In the genomic region with DNA sequence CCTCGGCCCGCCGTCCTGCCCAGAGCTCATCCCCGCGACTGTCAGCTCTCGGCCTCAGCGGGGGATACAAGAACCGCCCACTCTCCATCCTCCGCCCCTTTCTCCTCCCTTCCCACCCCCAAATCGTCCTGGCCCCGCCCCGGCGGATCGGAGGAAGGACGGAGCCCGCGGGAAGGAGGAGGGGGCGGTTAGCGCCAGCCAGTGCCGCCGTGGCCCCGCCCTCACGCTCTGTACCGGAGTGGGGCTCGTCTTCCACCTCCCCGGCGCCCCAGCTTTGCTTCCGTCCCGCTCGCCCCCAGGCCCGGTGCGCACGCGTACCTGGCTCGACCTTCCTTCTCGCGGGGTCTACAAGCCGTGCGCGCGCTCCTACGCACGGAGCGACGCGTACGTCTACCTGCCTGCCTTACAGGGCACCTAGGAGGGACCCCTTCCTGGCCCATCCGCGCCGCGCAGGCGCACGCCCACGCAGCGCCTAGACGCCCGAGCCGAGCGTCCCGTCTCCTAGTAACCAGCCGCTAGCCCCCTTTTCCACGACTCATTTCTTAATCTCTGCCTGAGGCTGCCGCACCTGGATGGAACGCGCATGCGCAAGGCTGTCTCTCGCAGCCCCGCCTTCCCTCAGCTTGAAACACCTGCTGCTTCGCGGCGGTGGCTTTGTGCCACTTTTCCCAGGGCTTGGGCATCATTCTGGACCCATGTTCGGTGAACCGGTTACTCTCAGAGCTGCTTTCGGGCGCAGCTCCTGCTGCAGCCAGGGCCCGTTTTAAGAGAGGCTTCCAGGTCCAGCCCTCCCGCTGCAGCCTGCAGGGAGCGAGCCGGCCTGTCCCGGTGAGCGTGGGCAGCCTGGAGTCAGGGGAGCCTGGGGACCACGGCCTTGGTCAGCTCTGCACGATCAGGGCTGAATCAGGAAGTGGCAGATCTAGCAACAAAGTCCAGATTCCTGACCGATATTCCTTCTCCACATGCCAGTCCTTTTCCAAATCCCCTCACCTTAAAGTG, we compare ENCODE assay signal across 8 cellular contexts. TPM values are rescaled to one million over a fixed set of nuclear protein-coding genes. Genes with fewer than 3 reads are reported as not detected.
A peak's percentile ranks its signal among the peaks of the same experiment; 100 is the strongest.
DNase-seq lines count a peak whose midpoint lies in the region; ATAC-seq and FAIRE-seq lines count a peak whose summit lies in the region.

A gene with protein sequence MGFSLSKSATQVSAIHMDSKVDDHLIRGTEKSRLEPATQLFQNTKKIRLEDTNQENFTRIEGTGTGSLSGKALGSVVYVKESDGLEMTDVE (plus strand): TSS at position 598 of the 999 bp plus-strand sequence. CDS start 8,852 bp downstream, outside the sequence.

- peak within 1 kb of the TSS; percentile 47 for H3K27ac ChIP-seq in mesenchymal stem cell (ENCODE audit: low read length, poor library complexity, severe bottlenecking)

- peak within 1 kb of the TSS in 1 of 2 experiments; percentile 47 for H3K23ac ChIP-seq in mesenchymal stem cell (ENCODE audit: low read length in 2 of 2)

- peaks cover 20% of the 10 kb centered on the region for H3K36me3 Mint-ChIP-seq in effector memory CD8-positive, alpha-beta T cell (ENCODE audit: insufficient read depth)

- H3K14ac ChIP-seq in mesenchymal stem cell (ENCODE audit: low read length in 2 of 2): peak within 1 kb of the TSS in 1 of 2 experiments; percentile 94

- no peak within 1 kb of the TSS for H2BK120ac ChIP-seq in mesenchymal stem cell (ENCODE audit: low read depth, low read length)

- no peaks in the 10 kb centered on the region for H3K27me3 Mint-ChIP-seq in effector memory CD8-positive, alpha-beta T cell

- peak within 1 kb of the TSS in 1 of 2 experiments; percentile 86 for H3K4ac ChIP-seq in mesenchymal stem cell (ENCODE audit: low read depth in 1 of 2, low read length in 2 of 2)

- H2BK15ac ChIP-seq in mesenchymal stem cell (ENCODE audit: low read depth, poor library complexity, severe bottlenecking): peak within 1 kb of the TSS; percentile 44

- peak within 1 kb of the TSS; percentile 64 to 98 for H3K18ac ChIP-seq in mesenchymal stem cell (ENCODE audit: low read depth in 1 of 2, low read length in 2 of 2)

- no peaks in the 10 kb centered on the region for H3K27me3 ChIP-seq in mesenchymal stem cell (ENCODE audit: control insufficient read depth in 1 of 2, insufficient read depth in 1 of 2, low read length in 2 of 2)

- 2% methylated on average over 84 of the region's 84 CpGs for WGBS in mesenchymal stem cell

- H2BK5ac ChIP-seq in mesenchymal stem cell (ENCODE audit: low read depth, low read length, poor library complexity, severe bottlenecking): no peak within 1 kb of the TSS

- peaks cover 4 to 7% of the 10 kb centered on the region in 2 donors for H3K4me1 Mint-ChIP-seq in effector memory CD8-positive, alpha-beta T cell (ENCODE audit: low read depth in 2 of 2)

- peak; percentile 85 for ATAC-seq in GM21390 (IDR thresholded peaks at IDR 0.05; ENCODE audit: unreplicated experiment)
- ATAC-seq in effector memory CD8-positive, alpha-beta T cell (replicated peaks): peak; percentile 83

- H3K27ac Mint-ChIP-seq in effector memory CD8-positive, alpha-beta T cell: peak within 1 kb of the TSS; percentile 97

- H3K4me3 Mint-ChIP-seq in effector memory CD8-positive, alpha-beta T cell: peak within 1 kb of the TSS; percentile 93 to 98

- peak within 1 kb of the TSS; percentile 89 for H3K4me3 ChIP-seq in mesenchymal stem cell (ENCODE audit: insufficient read depth in 1 of 2, low read depth in 1 of 2, low read length in 2 of 2)

- no peaks in the 10 kb centered on the region for H3K79me1 ChIP-seq in mesenchymal stem cell (replicated peaks; ENCODE audit: low read length, poor library complexity, severe bottlenecking)

- peak within 1 kb of the TSS in 1 of 2 experiments; percentile 77 for H2BK12ac ChIP-seq in mesenchymal stem cell (ENCODE audit: low read length in 2 of 2)

- peak within 1 kb of the TSS; percentile 92 for H3K4me2 ChIP-seq in mesenchymal stem cell (ENCODE audit: low read length, poor library complexity, severe bottlenecking)

- peak within 1 kb of the TSS; percentile 85 for H3K9ac ChIP-seq in mesenchymal stem cell (ENCODE audit: low read length)

- peak within 1 kb of the TSS; percentile 77 for H4K8ac ChIP-seq in mesenchymal stem cell (ENCODE audit: low read length)

- H2AK5ac ChIP-seq in mesenchymal stem cell (ENCODE audit: low read length, severe bottlenecking): no peak within 1 kb of the TSS

- no peaks in the 10 kb centered on the region for H3K9me3 ChIP-seq in mesenchymal stem cell (ENCODE audit: control insufficient read depth, low read length)

- FAIRE-seq in HTR-8/SVneo (lab: Jason Lieb, UNC): peak; percentile 95

- DNase-seq in COR-L47 (lab: John Stamatoyannopoulos, UW) (peak; percentile 97), HTR-8/SVneo (ENCODE audit: insufficient read length, low spot score) (peak; percentile 95), NOMO-1 (lab: John Stamatoyannopoulos, UW; ENCODE audit: unreplicated experiment in 2 of 2) (peak; percentile 88 to 94), mesenchymal stem cell (peak; percentile 88)
- peak; percentile 88 to 95 (median 89) for DNase-seq in activated CD8-positive, alpha-beta memory T cell treated with anti-CD3 and anti-CD28 coated beads for 48 hours (ENCODE audit: low read depth in 2 of 3, low spot score in 2 of 3)
- DNase-seq in effector memory CD8-positive, alpha-beta T cell: peak; percentile 94 to 96 (median 96)
- peak; percentile 95 for DNase-seq in stimulated activated CD8-positive, alpha-beta memory T cell treated with anti-CD3 and anti-CD28 coated beads, Interleukin-12 subunit alpha, Interleukin-12 subunit beta, amount 100 ng/mL, for 24 hours (ENCODE audit: extremely low read depth)

- H3K36me3 ChIP-seq in mesenchymal stem cell (ENCODE audit: control insufficient read depth in 1 of 2, insufficient read depth in 2 of 2, low read depth in 1 of 2, low read length in 2 of 2): no peaks in the 10 kb centered on the region

- H4K91ac ChIP-seq in mesenchymal stem cell (ENCODE audit: low read length): peak within 1 kb of the TSS; percentile 34

- peaks cover 2% of the 10 kb centered on the region for H3K4me1 ChIP-seq in mesenchymal stem cell (ENCODE audit: control insufficient read depth, insufficient read depth, low read depth, low read length)

- H3K9me3 Mint-ChIP-seq in effector memory CD8-positive, alpha-beta T cell: no peaks in the 10 kb centered on the region

- peak within 1 kb of the TSS; percentile 99 for H2AFZ ChIP-seq in mesenchymal stem cell (ENCODE audit: low read depth, low read length)

RNA-seq across cellular contexts. Expression of the gene that starts here (rescaled TPM):
- polyA plus RNA-seq in mesenchymal stem cell (2013, experiment 1 of 2): 0.12 TPM
- 0.10 TPM for polyA plus RNA-seq in mesenchymal stem cell (2013, experiment 2 of 2)

Comparison
In these comparisons a context has a peak if more than half of its experiments do, and no peak if none do; other contexts are left out.
1. Peak in every context shown above with its lines: DNase-seq, ATAC-seq, H3K4me3 ChIP-seq and H3K27ac ChIP-seq.